In genomic region chr6:57174511-57174907, GRCh38 we compare ENCODE assay signal across 1 cellular context.
TF ChIP-seq lines count a peak whose summit lies in the region.

No MANE protein-coding gene starts in this region.

TF ChIP-seq in K562, 482 proteins besides CTCF, POLR2A, EP300 and RAD21:
- TF ChIP-seq HOXB6 (CRISPR knock-in tag; IDR thresholded peaks at IDR 0.05; ENCODE audit: borderline replicate concordance) (no peak), MBD1 (CRISPR knock-in tag; IDR thresholded peaks at IDR 0.05) (0 out of 2 replicates have a peak, but pooled peaks have one; percentile 19), TSC22D4 (tag; IDR thresholded peaks at IDR 0.05) (no peak), ZNF174 (CRISPR knock-in tag; IDR thresholded peaks at IDR 0.05) (no peak), ZBTB40 (IDR thresholded peaks at IDR 0.05) (peak; percentile 83), ZBTB40 (CRISPR knock-in tag; IDR thresholded peaks at IDR 0.05) (no peak), ZC3H11A (IDR thresholded peaks at IDR 0.05; ENCODE audit: low read depth, low read length) (no peak), GMEB1 (CRISPR knock-in tag; IDR thresholded peaks at IDR 0.05) (no peak)
